In genomic region chr2:124959582-124959981, GRCh38 we compare ENCODE assay signal across 16 cellular contexts.
"Had no signal": no experiment of that assay in that cellular context is flagged by ENCODE, and none has a peak within 500 bp of the region (broad histone marks: within the 10 kb centered on the region; RNA-seq: fewer than 3 reads in every experiment).

No MANE protein-coding gene starts in this region.

- H3K27me3 ChIP-seq: colonic mucosa, esophagus squamous epithelium, testis, upper lobe of right lung had no signal

- H3K4me1 ChIP-seq: colonic mucosa, esophagus squamous epithelium, psoas muscle, testis, upper lobe of right lung had no signal

- ATAC-seq: activated CD4-positive, CD25-positive, alpha-beta regulatory T cell treated with anti-CD3 and anti-CD28 coated beads, Interleukin-2, amount 50 U/mL, for 24 hours; activated T-cell treated with anti-CD3 and anti-CD28 coated beads, Interleukin-2, amount 50 U/mL, for 72 hours; left colon; psoas muscle; upper lobe of right lung had no signal

- H3K36me3 ChIP-seq: colonic mucosa, esophagus squamous epithelium, upper lobe of right lung had no signal

- H3K9me3 ChIP-seq: colonic mucosa, esophagus squamous epithelium, psoas muscle, testis, upper lobe of right lung had no signal

- DNase-seq: activated CD4-positive, alpha-beta T cell treated with anti-CD3 and anti-CD28 coated beads, Interleukin-2, amount 50 U/mL, for 48 hours; activated gamma-delta T cell treated with Interleukin-2 at 50 U/mL for 16 hours; activated naive CD8-positive, alpha-beta T cell treated with anti-CD3 and anti-CD28 coated beads for 36 hours; activated T-cell treated with anti-CD3 and anti-CD28 coated beads, Interleukin-2, amount 50 U/mL, for 72 hours; aorta; caudate nucleus; colonic mucosa; esophagus squamous epithelium; hypothalamus; left colon; psoas muscle; stimulated activated CD4-positive, alpha-beta T cell treated with anti-CD3 and anti-CD28 coated beads, Interleukin-4, amount 100 ng/mL, for 1 hour; stimulated activated CD8-positive, alpha-beta memory T cell treated with anti-CD3 and anti-CD28 coated beads, Interleukin-4, amount 100 ng/mL, for 48 hours; testis; upper lobe of right lung had no signal

- H3K27ac ChIP-seq: colonic mucosa, esophagus squamous epithelium, psoas muscle, testis, upper lobe of right lung had no signal

- H3K4me3 ChIP-seq: colonic mucosa, esophagus squamous epithelium, psoas muscle, testis, upper lobe of right lung had no signal
